Comparison of ENCODE assay signal across 18 cellular contexts in the genomic region with DNA sequence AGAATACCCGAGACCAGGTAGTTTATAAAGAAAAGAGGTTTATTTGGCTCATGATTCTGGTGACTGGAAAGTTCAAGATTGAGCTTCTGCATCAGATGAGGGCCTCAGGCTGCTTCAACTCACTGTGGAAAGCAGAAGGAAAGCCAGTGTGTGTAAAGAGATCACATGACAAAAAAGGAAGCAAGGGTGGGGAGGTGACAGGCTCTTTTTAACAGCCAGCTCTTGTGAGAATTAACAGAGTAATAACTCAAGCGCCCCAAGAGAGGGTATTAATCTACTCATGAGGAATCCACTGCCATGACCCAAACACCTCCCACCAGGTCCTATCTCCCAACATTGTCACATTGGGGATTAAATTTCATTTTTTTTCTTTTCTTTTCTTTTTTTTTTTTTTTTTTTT. TPM values are rescaled to one million over a fixed set of nuclear protein-coding genes. Genes with fewer than 3 reads are reported as not detected.
"Had no signal": no experiment of that assay in that cellular context is flagged by ENCODE, and none has a peak within 500 bp of the region (broad histone marks: within the 10 kb centered on the region; RNA-seq: fewer than 3 reads in every experiment).

No MANE protein-coding gene starts in this region.

- H3K27me3 ChIP-seq: ovary, right atrium auricular region, sigmoid colon, stomach, transverse colon had no signal

- H3K4me1 ChIP-seq: heart left ventricle, right atrium auricular region, stomach had no signal

- H3K4me3 Mint-ChIP-seq: naive thymus-derived CD4-positive, alpha-beta T cell; neural crest cell had no signal

- H3K36me3 Mint-ChIP-seq: naive thymus-derived CD4-positive, alpha-beta T cell had no signal

- H3K9me3 Mint-ChIP-seq: neural crest cell had no signal

- H3K9me3 ChIP-seq: heart left ventricle, ovary, right atrium auricular region, sigmoid colon, stomach, thoracic aorta, transverse colon had no signal

- H3K27ac ChIP-seq: heart left ventricle, ovary, right atrium auricular region, sigmoid colon, skin epidermis, stomach, thoracic aorta, transverse colon had no signal

- ATAC-seq: esophagus mucosa; heart left ventricle; left colon; left ventricle myocardium superior; naive thymus-derived CD4-positive, alpha-beta T cell had no signal

- H3K36me3 ChIP-seq: heart left ventricle, ovary, right atrium auricular region, sigmoid colon, stomach, thoracic aorta, transverse colon had no signal

- H3K27ac Mint-ChIP-seq: naive thymus-derived CD4-positive, alpha-beta T cell had no signal

- DNase-seq: effector memory CD4-positive, alpha-beta T cell; heart left ventricle; hippocampal formation; left colon; left ventricle myocardium superior; mammary epithelial cell; naive thymus-derived CD4-positive, alpha-beta T cell; ovary; sigmoid colon; stimulated activated naive CD4-positive, alpha-beta T cell; stomach; substantia nigra; transverse colon had no signal

- H3K4me3 ChIP-seq: heart left ventricle, ovary, right atrium auricular region, sigmoid colon, skin epidermis, stomach, thoracic aorta, transverse colon had no signal

- H3K4me1 Mint-ChIP-seq: neural crest cell had no signal

RNA-seq across cellular contexts. Expression of gene OPHN1, which starts 59.3 kb away (rescaled TPM):
- polyA plus RNA-seq: naive thymus-derived CD4-positive, alpha-beta T cell had no signal
